In genomic region chr11:65014146-65014960, GRCh38 we compare ENCODE assay signal across 8 cellular contexts. TPM values are rescaled to one million over a fixed set of nuclear protein-coding genes. Genes with fewer than 3 reads are reported as not detected.
DNase-seq lines count a peak whose midpoint lies in the region; ATAC-seq lines count a peak whose summit lies in the region.

TSS of gene ARL2 (plus strand) at chr11:65014160. CDS start at chr11:65014208, 48 bp downstream.

- DNase-seq in NCI-H2029 treated with DMSO at 0.1 percent for 48 hours (lab: John Stamatoyannopoulos, UW) (peak; percentile 46), NCI-H2029 (lab: John Stamatoyannopoulos, UW) (no peak), KG1 (lab: John Stamatoyannopoulos, UW) (peak; percentile 99)
- DNase-seq in activated CD4-positive, alpha-beta T cell treated with anti-CD3 and anti-CD28 coated beads for 36 hours: peak; percentile 85
- no peak for DNase-seq in effector memory CD8-positive, alpha-beta T cell

- peak within 1 kb of the TSS; percentile 86 for H3K4me3 Mint-ChIP-seq in activated CD4-positive, alpha-beta T cell treated with anti-CD3 and anti-CD28 coated beads for 36 hours
- H3K4me3 Mint-ChIP-seq in effector memory CD8-positive, alpha-beta T cell: peak within 1 kb of the TSS; percentile 87 to 89

- intact Hi-C loops in activated CD4-positive, alpha-beta T cell treated with anti-CD3 and anti-CD28 coated beads for 36 hours (cut with DNase I, micrococcal nuclease): loop anchor here (1.0 to 5.0 kb wide), 11 partner anchors 13 to 303 kb away; partner anchors contain the start of genes SNX15 (in 2 of the 2), ATG2A (in 1 of the 2), CAPN1 (in 1 of the 2) and CDCA5 (in 1 of the 2)

- H3K9ac ChIP-seq in mucosa of stomach (ENCODE audit: low read length): peak within 1 kb of the TSS; percentile 91

- ATAC-seq in GM21717 (IDR thresholded peaks at IDR 0.05; ENCODE audit: unreplicated experiment): peak; percentile 43
- ATAC-seq in activated CD4-positive, alpha-beta T cell treated with anti-CD3 and anti-CD28 coated beads for 36 hours: peak; percentile 71
- ATAC-seq in effector memory CD8-positive, alpha-beta T cell (replicated peaks): peak; percentile 64

- H3K9me3 ChIP-seq in mucosa of stomach (ENCODE audit: control insufficient read depth, low read length): no peaks in the 10 kb centered on the region

- H3K27ac ChIP-seq in temporal lobe (ENCODE audit: low read depth, low read length): peak within 1 kb of the TSS; percentile 98

- no peaks in the 10 kb centered on the region for H3K27me3 Mint-ChIP-seq in activated CD4-positive, alpha-beta T cell treated with anti-CD3 and anti-CD28 coated beads for 36 hours
- H3K27me3 Mint-ChIP-seq in effector memory CD8-positive, alpha-beta T cell: no peaks in the 10 kb centered on the region

- CTCF ChIA-PET in activated CD4-positive, alpha-beta T cell treated with anti-CD3 and anti-CD28 coated beads for 36 hours (lab: Charles Lee): interaction anchor here (0.6 to 3.1 kb wide), 26 partner anchors 12 to 307 kb away, joined by 3 to 41 read pairs (median 3); partner anchors contain the start of genes BATF2, CDC42BPG, MAJIN and SF1

- H3K27me3 ChIP-seq in mucosa of stomach (ENCODE audit: control insufficient read depth, insufficient read depth, low read length): no peaks in the 10 kb centered on the region

- peaks cover 10% of the 10 kb centered on the region for H3K4me1 ChIP-seq in mucosa of stomach (ENCODE audit: control insufficient read depth, insufficient read depth, low read length)

- peaks cover 17% of the 10 kb centered on the region for H3K36me3 Mint-ChIP-seq in activated CD4-positive, alpha-beta T cell treated with anti-CD3 and anti-CD28 coated beads for 36 hours (ENCODE audit: low read depth)
- peaks cover 20% of the 10 kb centered on the region for H3K36me3 Mint-ChIP-seq in effector memory CD8-positive, alpha-beta T cell (ENCODE audit: insufficient read depth)

- H3K4me3 ChIP-seq in mucosa of stomach (ENCODE audit: low read length): peak within 1 kb of the TSS; percentile 96

- H3K9me3 Mint-ChIP-seq in activated CD4-positive, alpha-beta T cell treated with anti-CD3 and anti-CD28 coated beads for 36 hours (ENCODE audit: low read depth): no peaks in the 10 kb centered on the region
- no peaks in the 10 kb centered on the region for H3K9me3 Mint-ChIP-seq in effector memory CD8-positive, alpha-beta T cell

- peak within 1 kb of the TSS; percentile 96 for H3K27ac Mint-ChIP-seq in activated CD4-positive, alpha-beta T cell treated with anti-CD3 and anti-CD28 coated beads for 36 hours
- peak within 1 kb of the TSS; percentile 94 to 95 for H3K27ac Mint-ChIP-seq in effector memory CD8-positive, alpha-beta T cell

- peaks cover 25% of the 10 kb centered on the region for H3K4me1 Mint-ChIP-seq in activated CD4-positive, alpha-beta T cell treated with anti-CD3 and anti-CD28 coated beads for 36 hours
- H3K4me1 Mint-ChIP-seq in effector memory CD8-positive, alpha-beta T cell (ENCODE audit: low read depth in 2 of 2): peaks cover 19 to 23% of the 10 kb centered on the region in 2 donors

- POLR2A ChIA-PET in activated CD4-positive, alpha-beta T cell treated with anti-CD3 and anti-CD28 coated beads for 36 hours (lab: Charles Lee): interaction anchor here (0.6 kb wide), 1 partner anchor 26 kb away, joined by 3 read pairs; the partner anchor contains the start of gene SAC3D1

- peaks cover 6% of the 10 kb centered on the region for H3K36me3 ChIP-seq in mucosa of stomach (ENCODE audit: control insufficient read depth, insufficient read depth, low read length)

RNA-seq across cellular contexts. Expression of gene ARL2, which starts in this region (rescaled TPM):
- total RNA-seq in activated CD4-positive, alpha-beta T cell treated with anti-CD3 and anti-CD28 coated beads for 36 hours: 100 to 1,000 TPM in 1 of 2 experiments, 10 to 100 TPM in 1; 89.6 to 109 TPM
- total RNA-seq in temporal lobe: 47.0 TPM

Comparison
In these comparisons a context has a peak if more than half of its experiments do, and no peak if none do; other contexts are left out.
1. DNase-seq: peak in NCI-H2029 treated with DMSO at 0.1 percent for 48 hours (single experiment), KG1 (single experiment) and activated CD4-positive, alpha-beta T cell treated with anti-CD3 and anti-CD28 coated beads for 36 hours (single experiment); none in NCI-H2029 (single experiment) and effector memory CD8-positive, alpha-beta T cell (0 of 3).
2. Peak in every context shown above with its lines, with median percentiles within 50 percentile points of each other: ATAC-seq.